In the genomic region with DNA sequence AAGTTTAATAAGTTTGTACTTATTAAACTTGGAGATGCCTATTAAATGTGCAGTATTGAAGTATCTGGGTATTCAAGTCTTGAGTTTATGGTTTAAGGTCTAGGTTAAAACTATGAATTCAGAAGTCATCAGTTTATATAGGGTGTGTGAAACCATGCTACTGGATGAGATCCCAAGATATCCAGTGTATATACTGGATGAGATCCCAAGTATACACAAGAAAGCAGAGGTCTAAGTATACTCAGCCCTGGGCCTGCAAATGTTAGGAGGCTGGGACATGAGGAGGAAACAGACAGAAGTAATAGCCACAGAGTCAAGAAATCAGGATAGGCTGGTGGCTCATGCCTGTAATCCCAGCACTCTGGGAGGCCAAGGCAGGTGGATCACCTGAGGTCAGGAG, we compare ENCODE assay signal across 30 cellular contexts.
"Had no signal": no experiment of that assay in that cellular context is flagged by ENCODE, and none has a peak within 500 bp of the region (broad histone marks: within the 10 kb centered on the region; RNA-seq: fewer than 3 reads in every experiment).

No MANE protein-coding gene starts in this region.

- H3K4me3 ChIP-seq: adrenal gland, body of pancreas, breast epithelium had no signal

- DNase-seq: activated B cell treated with CpG ODN at 0.5 μM for 24 hours; activated CD4-positive, alpha-beta memory T cell treated with anti-CD3 and anti-CD28 coated beads for 36 hours; activated CD4-positive, alpha-beta T cell treated with anti-CD3 and anti-CD28 coated beads for 4 hours; activated CD4-positive, alpha-beta T cell treated with anti-CD3 and anti-CD28 coated beads, Interleukin-2, amount 10 ng/mL, durations not matched to agents 24 days and 14 days; activated CD4-positive, alpha-beta T cell treated with anti-CD3 and anti-CD28 coated beads, Interleukin-2, amount 50 U/mL, for 1 hour; activated CD4-positive, alpha-beta T cell treated with anti-CD3 and anti-CD28 coated beads, Interleukin-2, amount 50 U/mL, for 4 hours; activated CD4-positive, CD25-positive, alpha-beta regulatory T cell treated with anti-CD3 and anti-CD28 coated beads, Interleukin-2, amount 50 U/mL, for 72 hours; activated CD8-positive, alpha-beta memory T cell treated with anti-CD3 and anti-CD28 coated beads, Interleukin-2, amount 50 U/mL, for 4 hours; activated CD8-positive, alpha-beta T cell treated with anti-CD3 and anti-CD28 coated beads for 36 hours; activated effector memory CD4-positive, alpha-beta T cell treated with anti-CD3 and anti-CD28 coated beads, Interleukin-2, amount 50 U/mL, for 16 hours; activated gamma-delta T cell treated with Interleukin-2 at 50 U/mL for 16 hours; activated naive CD4-positive, alpha-beta T cell; activated naive CD4-positive, alpha-beta T cell treated with anti-CD3 and anti-CD28 coated beads for 36 hours; activated naive CD4-positive, alpha-beta T cell treated with anti-CD3 and anti-CD28 coated beads, Interleukin-2, amount 50 U/mL, for 16 hours; activated naive CD8-positive, alpha-beta T cell treated with anti-CD3 and anti-CD28 coated beads for 36 hours; activated T-cell treated with anti-CD3 and anti-CD28 coated beads for 4 hours; activated T-cell treated with anti-CD3 and anti-CD28 coated beads, Interleukin-2, amount 50 U/mL, for 1 hour; activated T-cell treated with anti-CD3 and anti-CD28 coated beads, Interleukin-2, amount 50 U/mL, for 4 hours; activated T-cell treated with anti-CD3 and anti-CD28 coated beads, Interleukin-2, amount 50 U/mL, for 72 hours; adrenal gland; amniotic stem cell; aorta; body of pancreas; brain microvascular endothelial cell; central memory CD4-positive, alpha-beta T cell; T-helper 17 cell; T1000 had no signal

- ATAC-seq: activated CD8-positive, alpha-beta T cell treated with anti-CD3 and anti-CD28 coated beads for 36 hours; activated naive CD4-positive, alpha-beta T cell treated with anti-CD3 and anti-CD28 coated beads, Interleukin-2, amount 50 U/mL, for 72 hours; activated T-cell treated with anti-CD3 and anti-CD28 coated beads, Interleukin-2, amount 50 U/mL, for 4 hours; activated T-cell treated with anti-CD3 and anti-CD28 coated beads, Interleukin-2, amount 50 U/mL, for 72 hours; activated T-helper 17 cell treated with anti-CD3 and anti-CD28 coated beads, Interleukin-2, amount 50 U/mL, for 72 hours; body of pancreas; T-helper 17 cell had no signal
